ENCODE assay signal across 1 cellular context in genomic region chr22:36204001-36204640, GRCh38.
TF ChIP-seq lines count a peak whose summit lies in the region.

No MANE protein-coding gene starts in this region.

TF ChIP-seq in HepG2, 621 proteins besides CTCF, POLR2A, EP300 and RAD21:
- TF ChIP-seq SCMH1 (CRISPR knock-in tag; IDR thresholded peaks at IDR 0.05; ENCODE audit: borderline replicate concordance), result no peak
- no peak for TF ChIP-seq SMAD9 (CRISPR knock-in tag; IDR thresholded peaks at IDR 0.05)
- TF ChIP-seq ZFP41 (CRISPR knock-in tag; IDR thresholded peaks at IDR 0.05; ENCODE audit: borderline replicate concordance), result no peak
- no peak for TF ChIP-seq TBX2 (CRISPR knock-in tag; IDR thresholded peaks at IDR 0.05; ENCODE audit: borderline replicate concordance)
